Comparison of ENCODE assay signal across 16 cellular contexts in the genomic region with DNA sequence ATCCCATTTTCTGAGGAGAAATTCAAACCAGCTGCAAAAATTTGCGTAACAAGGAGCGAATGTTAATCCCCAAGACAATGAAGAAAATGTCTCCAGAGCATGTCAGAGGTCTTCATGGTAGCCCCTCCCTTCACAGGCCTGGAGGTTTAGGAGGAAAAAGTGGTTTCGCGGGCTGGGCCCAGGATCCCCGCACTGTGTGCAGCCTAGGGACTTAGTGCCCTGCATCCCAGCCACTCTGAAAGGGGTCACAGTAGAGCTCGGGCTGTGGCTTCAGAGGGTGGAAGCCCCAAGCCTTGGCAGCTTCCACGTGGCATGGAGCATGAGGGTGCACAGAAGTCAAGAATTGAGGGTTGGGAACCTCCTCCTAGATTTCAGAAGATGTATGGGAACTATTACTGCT.
DNase-seq lines count a peak whose midpoint lies in the region; TF ChIP-seq lines count a peak whose summit lies in the region.
"Had no signal": no experiment of that assay in that cellular context is flagged by ENCODE, and none has a peak within 500 bp of the region (broad histone marks: within the 10 kb centered on the region; RNA-seq: fewer than 3 reads in every experiment).

No MANE protein-coding gene starts in this region.

- TF ChIP-seq CTCF in osteocyte (IDR thresholded peaks at IDR 0.05) = no peak

- H3K27me3 Mint-ChIP-seq in activated CD4-positive, alpha-beta memory T cell treated with anti-CD3 and anti-CD28 coated beads, Interleukin-2, amount 10 ng/mL, durations not matched to agents 7 days and 5 days = peaks cover 36% of the 10 kb centered on the region
- H3K27me3 Mint-ChIP-seq in activated CD4-positive, alpha-beta memory T cell treated with anti-CD3 and anti-CD28 coated beads for 36 hours = peaks cover 34% of the 10 kb centered on the region
- peaks cover 16% of the 10 kb centered on the region for H3K27me3 Mint-ChIP-seq in osteocyte (ENCODE audit: unreplicated experiment)

- CTCF ChIA-PET in activated CD4-positive, alpha-beta memory T cell treated with anti-CD3 and anti-CD28 coated beads, Interleukin-2, amount 10 ng/mL, durations not matched to agents 7 days and 5 days (lab: Charles Lee) = no interaction called here
- CTCF ChIA-PET in activated CD4-positive, alpha-beta memory T cell treated with anti-CD3 and anti-CD28 coated beads for 36 hours (lab: Charles Lee) = interaction anchor here (1.3 to 1.4 kb wide), 2 partner anchors 27 to 39 kb away, joined by 3 to 4 read pairs; no protein-coding TSS in a partner anchor

- DNase-seq in activated CD4-positive, alpha-beta memory T cell treated with anti-CD3 and anti-CD28 coated beads, Interleukin-2, amount 10 ng/mL, durations not matched to agents 7 days and 5 days = peak; percentile 3
- no peak for DNase-seq in activated CD4-positive, alpha-beta memory T cell treated with anti-CD3 and anti-CD28 coated beads for 36 hours
- DNase-seq in activated effector memory CD4-positive, alpha-beta T cell treated with anti-CD3 and anti-CD28 coated beads, Interleukin-2, amount 50 U/mL, for 16 hours = peak; percentile 34
- no peak for DNase-seq in activated effector memory CD4-positive, alpha-beta T cell treated with Interleukin-2 at 50 U/mL for 16 hours
- DNase-seq in osteocyte (ENCODE audit: extremely low spot score, unreplicated experiment) = peak; percentile 64
- DNase-seq in Ammon's horn (ENCODE audit: low spot score) = no peak
- no peak for DNase-seq in HUDEP-2 (lab: John Stamatoyannopoulos, UW; ENCODE audit: unreplicated experiment in 76 of 76)
- DNase-seq: AML-193; CD4-positive, alpha-beta memory T cell; DMS153; DMS79; GDM1; HCEC 1CT; HFFc6 had no signal

- peaks cover 18% of the 10 kb centered on the region for H3K9me3 Mint-ChIP-seq in activated CD4-positive, alpha-beta memory T cell treated with anti-CD3 and anti-CD28 coated beads, Interleukin-2, amount 10 ng/mL, durations not matched to agents 7 days and 5 days
- H3K9me3 Mint-ChIP-seq in activated CD4-positive, alpha-beta memory T cell treated with anti-CD3 and anti-CD28 coated beads for 36 hours = peaks cover 25% of the 10 kb centered on the region
- H3K9me3 Mint-ChIP-seq in osteocyte (ENCODE audit: unreplicated experiment) = peaks cover 13% of the 10 kb centered on the region

- no peak overlapping the region for H3K27ac Mint-ChIP-seq in activated CD4-positive, alpha-beta memory T cell treated with anti-CD3 and anti-CD28 coated beads, Interleukin-2, amount 10 ng/mL, durations not matched to agents 7 days and 5 days
- no peak overlapping the region for H3K27ac Mint-ChIP-seq in activated CD4-positive, alpha-beta memory T cell treated with anti-CD3 and anti-CD28 coated beads for 36 hours
- no peak overlapping the region for H3K27ac Mint-ChIP-seq in osteocyte (ENCODE audit: unreplicated experiment)
- H3K27ac Mint-ChIP-seq: CD14-positive monocyte; CD4-positive, alpha-beta memory T cell; GM23338; HFFc6 had no signal

- H3K4me1 Mint-ChIP-seq in activated CD4-positive, alpha-beta memory T cell treated with anti-CD3 and anti-CD28 coated beads, Interleukin-2, amount 10 ng/mL, durations not matched to agents 7 days and 5 days = no peaks in the 10 kb centered on the region
- H3K4me1 Mint-ChIP-seq in activated CD4-positive, alpha-beta memory T cell treated with anti-CD3 and anti-CD28 coated beads for 36 hours (ENCODE audit: low read depth) = no peaks in the 10 kb centered on the region
- H3K4me1 Mint-ChIP-seq in osteocyte (ENCODE audit: unreplicated experiment) = no peaks in the 10 kb centered on the region
- H3K4me1 Mint-ChIP-seq: CD14-positive monocyte; CD4-positive, alpha-beta memory T cell; GM23338 had no signal

- intact Hi-C loops in activated CD4-positive, alpha-beta memory T cell treated with anti-CD3 and anti-CD28 coated beads for 36 hours (cut with micrococcal nuclease) = no loop called here

- H3K36me3 Mint-ChIP-seq in activated CD4-positive, alpha-beta memory T cell treated with anti-CD3 and anti-CD28 coated beads, Interleukin-2, amount 10 ng/mL, durations not matched to agents 7 days and 5 days (ENCODE audit: low read depth) = no peaks in the 10 kb centered on the region
- no peaks in the 10 kb centered on the region for H3K36me3 Mint-ChIP-seq in activated CD4-positive, alpha-beta memory T cell treated with anti-CD3 and anti-CD28 coated beads for 36 hours
- no peaks in the 10 kb centered on the region for H3K36me3 Mint-ChIP-seq in osteocyte (ENCODE audit: unreplicated experiment)
- H3K36me3 Mint-ChIP-seq: CD14-positive monocyte had no signal

- POLR2A ChIA-PET in activated CD4-positive, alpha-beta memory T cell treated with anti-CD3 and anti-CD28 coated beads, Interleukin-2, amount 10 ng/mL, durations not matched to agents 7 days and 5 days (lab: Charles Lee) = no interaction called here
- POLR2A ChIA-PET in activated CD4-positive, alpha-beta memory T cell treated with anti-CD3 and anti-CD28 coated beads for 36 hours (lab: Charles Lee) = no interaction called here

- no peak overlapping the region for H3K4me3 Mint-ChIP-seq in activated CD4-positive, alpha-beta memory T cell treated with anti-CD3 and anti-CD28 coated beads, Interleukin-2, amount 10 ng/mL, durations not matched to agents 7 days and 5 days
- H3K4me3 Mint-ChIP-seq in activated CD4-positive, alpha-beta memory T cell treated with anti-CD3 and anti-CD28 coated beads for 36 hours = no peak overlapping the region
- no peak overlapping the region for H3K4me3 Mint-ChIP-seq in osteocyte (ENCODE audit: unreplicated experiment)
- H3K4me3 Mint-ChIP-seq: CD14-positive monocyte; CD4-positive, alpha-beta memory T cell; GM23338; HFFc6 had no signal

Comparison
In these comparisons a context has a peak if more than half of its experiments do, and no peak if none do; other contexts are left out.
1. DNase-seq: peak in activated CD4-positive, alpha-beta memory T cell treated with anti-CD3 and anti-CD28 coated beads, Interleukin-2, amount 10 ng/mL, durations not matched to agents 7 days and 5 days (single experiment), activated effector memory CD4-positive, alpha-beta T cell treated with anti-CD3 and anti-CD28 coated beads, Interleukin-2, amount 50 U/mL, for 16 hours (single experiment) and osteocyte (single experiment); none in activated CD4-positive, alpha-beta memory T cell treated with anti-CD3 and anti-CD28 coated beads for 36 hours (single experiment), activated effector memory CD4-positive, alpha-beta T cell treated with Interleukin-2 at 50 U/mL for 16 hours (single experiment), Ammon's horn (single experiment) and HUDEP-2 (0 of 76).